Comparison of ENCODE assay signal across 18 cellular contexts in the genomic region with DNA sequence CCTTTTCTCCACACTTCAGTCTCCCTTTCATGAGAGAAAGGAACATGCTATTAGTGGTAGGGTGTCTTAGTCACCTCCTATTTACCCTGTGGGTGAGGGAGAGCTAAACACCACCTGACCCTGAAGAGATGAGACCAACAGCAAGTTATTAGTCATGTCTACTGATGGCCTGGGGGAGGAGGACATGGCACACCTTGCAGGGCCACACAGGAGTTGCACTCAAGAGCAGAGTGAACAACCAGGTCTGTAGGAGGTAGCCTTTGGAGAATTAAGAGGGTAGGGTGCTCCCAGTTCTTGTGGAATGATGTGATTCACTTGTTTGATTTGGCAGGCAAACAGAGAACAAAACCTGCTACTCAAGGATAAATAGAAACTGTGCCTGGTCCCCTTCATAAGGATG.
DNase-seq lines count a peak whose midpoint lies in the region; ATAC-seq and TF ChIP-seq lines count a peak whose summit lies in the region.
"Had no signal": no experiment of that assay in that cellular context is flagged by ENCODE, and none has a peak within 500 bp of the region (broad histone marks: within the 10 kb centered on the region; RNA-seq: fewer than 3 reads in every experiment).

No MANE protein-coding gene starts in this region.

- H3K9me3 ChIP-seq in endodermal cell (ENCODE audit: control insufficient read depth, low read length): no peaks in the 10 kb centered on the region
- no peaks in the 10 kb centered on the region for H3K9me3 ChIP-seq in mucosa of descending colon
- H3K9me3 ChIP-seq: upper lobe of left lung had no signal

- TF ChIP-seq CTCF in endodermal cell (conservative IDR thresholded peaks at IDR 0.05) (no peak), mucosa of descending colon (IDR thresholded peaks at IDR 0.05) (no peak)

- H3K4me3 ChIP-seq in endodermal cell (ENCODE audit: low read length): no peak overlapping the region
- H3K4me3 ChIP-seq in mucosa of descending colon: no peak overlapping the region
- H3K4me3 ChIP-seq: K562, lung, upper lobe of left lung had no signal

- intact Hi-C loops in mucosa of descending colon (cut with DNase I, micrococcal nuclease): no loop called here

- no peaks in the 10 kb centered on the region for H3K27me3 Mint-ChIP-seq in endodermal cell (ENCODE audit: insufficient read depth)
- no peaks in the 10 kb centered on the region for H3K27me3 Mint-ChIP-seq in T-helper 2 cell treated with Interferon-gamma antibody and Interleukin-4, amounts not matched to agents 5 μg/mL and 100 μg/mL, for 36 hours (ENCODE audit: low read depth)
- no peaks in the 10 kb centered on the region for H3K27me3 Mint-ChIP-seq in immature natural killer cell (ENCODE audit: low read depth in 3 of 3)
- H3K27me3 Mint-ChIP-seq: activated B cell treated with CpG ODN at 0.5 μM for 24 hours; activated CD8-positive, alpha-beta memory T cell treated with anti-CD3 and anti-CD28 coated beads, Interleukin-2, amount 10 ng/mL, durations not matched to agents 7 days and 5 days; central memory CD8-positive, alpha-beta T cell had no signal

- no peak overlapping the region for H3K27ac ChIP-seq in endodermal cell (ENCODE audit: low read depth, low read length)
- H3K27ac ChIP-seq: upper lobe of left lung had no signal

- H3K4me3 Mint-ChIP-seq in endodermal cell: no peak overlapping the region
- H3K4me3 Mint-ChIP-seq in T-helper 2 cell treated with Interferon-gamma antibody and Interleukin-4, amounts not matched to agents 5 μg/mL and 100 μg/mL, for 36 hours: no peak overlapping the region
- no peak overlapping the region for H3K4me3 Mint-ChIP-seq in immature natural killer cell
- H3K4me3 Mint-ChIP-seq: activated B cell treated with CpG ODN at 0.5 μM for 24 hours; activated CD8-positive, alpha-beta memory T cell treated with anti-CD3 and anti-CD28 coated beads, Interleukin-2, amount 10 ng/mL, durations not matched to agents 7 days and 5 days; central memory CD8-positive, alpha-beta T cell had no signal

- peaks cover 40% of the 10 kb centered on the region for H3K4me1 Mint-ChIP-seq in endodermal cell
- no peaks in the 10 kb centered on the region for H3K4me1 Mint-ChIP-seq in T-helper 2 cell treated with Interferon-gamma antibody and Interleukin-4, amounts not matched to agents 5 μg/mL and 100 μg/mL, for 36 hours (ENCODE audit: low read depth)
- H3K4me1 Mint-ChIP-seq in immature natural killer cell: no peaks in the 10 kb centered on the region
- H3K4me1 Mint-ChIP-seq: activated B cell treated with CpG ODN at 0.5 μM for 24 hours; activated CD8-positive, alpha-beta memory T cell treated with anti-CD3 and anti-CD28 coated beads, Interleukin-2, amount 10 ng/mL, durations not matched to agents 7 days and 5 days; central memory CD8-positive, alpha-beta T cell had no signal

- peak; percentile 71 for DNase-seq in DMS53 (lab: John Stamatoyannopoulos, UW)
- DNase-seq in NCI-H146 (lab: John Stamatoyannopoulos, UW): peak; percentile 70
- no peak for DNase-seq in endodermal cell
- no peak for DNase-seq in mucosa of descending colon
- no peak for DNase-seq in T-helper 2 cell treated with Interferon-gamma antibody and Interleukin-4, amounts not matched to agents 5 μg/mL and 100 μg/mL, for 36 hours (ENCODE audit: low spot score)
- DNase-seq in NK-92 (lab: John Stamatoyannopoulos, UW; ENCODE audit: unreplicated experiment): no peak
- no peak for DNase-seq in immature natural killer cell
- DNase-seq: activated B cell treated with CpG ODN at 0.5 μM for 24 hours; activated CD8-positive, alpha-beta memory T cell treated with anti-CD3 and anti-CD28 coated beads, Interleukin-2, amount 10 ng/mL, durations not matched to agents 7 days and 5 days; activated naive CD4-positive, alpha-beta T cell; hippocampal formation; NCI-H1436 treated with DMSO at 0.1 percent for 48 hours; NCI-H526 treated with DMSO at 0.1 percent for 48 hours; upper lobe of left lung had no signal

- peak overlapping the region; percentile 60 for H3K27ac Mint-ChIP-seq in endodermal cell
- no peak overlapping the region for H3K27ac Mint-ChIP-seq in T-helper 2 cell treated with Interferon-gamma antibody and Interleukin-4, amounts not matched to agents 5 μg/mL and 100 μg/mL, for 36 hours
- no peak overlapping the region for H3K27ac Mint-ChIP-seq in immature natural killer cell
- H3K27ac Mint-ChIP-seq: activated B cell treated with CpG ODN at 0.5 μM for 24 hours; activated CD8-positive, alpha-beta memory T cell treated with anti-CD3 and anti-CD28 coated beads, Interleukin-2, amount 10 ng/mL, durations not matched to agents 7 days and 5 days had no signal

- H3K36me3 Mint-ChIP-seq in endodermal cell (ENCODE audit: low read depth) (no peaks in the 10 kb centered on the region), immature natural killer cell (no peaks in the 10 kb centered on the region)
- H3K36me3 Mint-ChIP-seq in T-helper 2 cell treated with Interferon-gamma antibody and Interleukin-4, amounts not matched to agents 5 μg/mL and 100 μg/mL, for 36 hours (ENCODE audit: low read depth): no peaks in the 10 kb centered on the region
- H3K36me3 Mint-ChIP-seq: activated CD8-positive, alpha-beta memory T cell treated with anti-CD3 and anti-CD28 coated beads, Interleukin-2, amount 10 ng/mL, durations not matched to agents 7 days and 5 days had no signal

- ATAC-seq in mucosa of descending colon (peak; percentile 51), GM21717 (IDR thresholded peaks at IDR 0.05; ENCODE audit: unreplicated experiment) (no peak)
- ATAC-seq: activated CD8-positive, alpha-beta memory T cell treated with anti-CD3 and anti-CD28 coated beads, Interleukin-2, amount 10 ng/mL, durations not matched to agents 7 days and 5 days; K562 had no signal

- H3K9me3 Mint-ChIP-seq in endodermal cell (no peaks in the 10 kb centered on the region), immature natural killer cell (peaks cover 0 to 3% (median 0%) of the 10 kb centered on the region in 6 donors)
- no peaks in the 10 kb centered on the region for H3K9me3 Mint-ChIP-seq in T-helper 2 cell treated with Interferon-gamma antibody and Interleukin-4, amounts not matched to agents 5 μg/mL and 100 μg/mL, for 36 hours
- H3K9me3 Mint-ChIP-seq: activated B cell treated with CpG ODN at 0.5 μM for 24 hours; central memory CD8-positive, alpha-beta T cell had no signal

- no peaks in the 10 kb centered on the region for H3K36me3 ChIP-seq in endodermal cell (ENCODE audit: control insufficient read depth, insufficient read depth, low read length)
- no peaks in the 10 kb centered on the region for H3K36me3 ChIP-seq in mucosa of descending colon (ENCODE audit: low read depth)
- H3K36me3 ChIP-seq: upper lobe of left lung had no signal

- H3K9ac ChIP-seq in endodermal cell (ENCODE audit: extremely low read depth, low read length, poor library complexity, severe bottlenecking): no peak overlapping the region

- H3K27me3 ChIP-seq in endodermal cell (ENCODE audit: control insufficient read depth, insufficient read depth, low read length, poor library complexity, severe bottlenecking): no peaks in the 10 kb centered on the region
- H3K27me3 ChIP-seq: upper lobe of left lung had no signal

- H3K4me1 ChIP-seq in endodermal cell (ENCODE audit: control insufficient read depth, insufficient read depth, low read length): peaks cover 14% of the 10 kb centered on the region
- no peaks in the 10 kb centered on the region for H3K4me1 ChIP-seq in mucosa of descending colon (ENCODE audit: low read depth)
- H3K4me1 ChIP-seq: upper lobe of left lung had no signal

Comparison
In these comparisons a context has a peak if more than half of its experiments do, and no peak if none do; other contexts are left out.
1. DNase-seq: peak in DMS53 (single experiment) and NCI-H146 (single experiment); none in endodermal cell (single experiment), mucosa of descending colon (0 of 3), T-helper 2 cell treated with Interferon-gamma antibody and Interleukin-4, amounts not matched to agents 5 μg/mL and 100 μg/mL, for 36 hours (single experiment), NK-92 (single experiment) and immature natural killer cell (0 of 3).